Comparison of ENCODE assay signal across 9 cellular contexts in the genomic region with DNA sequence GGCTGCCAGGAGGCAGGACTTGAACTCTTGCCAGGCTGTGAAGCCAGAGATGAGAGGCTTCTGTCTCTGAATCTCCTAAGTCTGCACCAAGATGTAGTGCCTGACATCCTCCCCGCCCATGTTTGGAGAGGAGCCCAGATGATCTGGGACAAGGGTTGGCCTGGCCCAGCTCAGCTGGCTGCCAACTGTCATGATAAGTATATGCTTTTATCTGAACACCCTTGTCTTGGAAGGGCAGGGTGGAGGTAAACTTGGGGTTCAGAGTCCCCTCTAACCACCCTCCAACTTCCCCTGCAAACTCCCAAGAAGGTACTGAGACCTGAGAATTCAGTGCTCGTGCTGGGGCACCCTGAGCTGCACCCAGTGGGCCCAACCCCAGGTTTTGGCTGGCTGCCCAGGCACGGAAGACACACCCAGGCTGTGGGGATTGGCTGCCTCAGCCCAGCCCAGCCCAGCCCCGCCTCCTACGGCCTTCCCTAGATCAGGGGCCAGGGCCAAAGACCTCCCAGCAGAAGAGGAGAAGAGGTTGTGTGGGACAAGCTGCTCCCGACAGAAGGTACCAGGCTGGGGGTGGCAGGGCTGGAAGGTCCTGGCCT. TPM values are rescaled to one million over a fixed set of nuclear protein-coding genes. Genes with fewer than 3 reads are reported as not detected.
A peak's percentile ranks its signal among the peaks of the same experiment; 100 is the strongest.
DNase-seq lines count a peak whose midpoint lies in the region; ATAC-seq, FAIRE-seq and TF ChIP-seq lines count a peak whose summit lies in the region.
"Had no signal": no experiment of that assay in that cellular context is flagged by ENCODE, and none has a peak within 500 bp of the region (broad histone marks: within the 10 kb centered on the region; RNA-seq: fewer than 3 reads in every experiment).

A gene with protein sequence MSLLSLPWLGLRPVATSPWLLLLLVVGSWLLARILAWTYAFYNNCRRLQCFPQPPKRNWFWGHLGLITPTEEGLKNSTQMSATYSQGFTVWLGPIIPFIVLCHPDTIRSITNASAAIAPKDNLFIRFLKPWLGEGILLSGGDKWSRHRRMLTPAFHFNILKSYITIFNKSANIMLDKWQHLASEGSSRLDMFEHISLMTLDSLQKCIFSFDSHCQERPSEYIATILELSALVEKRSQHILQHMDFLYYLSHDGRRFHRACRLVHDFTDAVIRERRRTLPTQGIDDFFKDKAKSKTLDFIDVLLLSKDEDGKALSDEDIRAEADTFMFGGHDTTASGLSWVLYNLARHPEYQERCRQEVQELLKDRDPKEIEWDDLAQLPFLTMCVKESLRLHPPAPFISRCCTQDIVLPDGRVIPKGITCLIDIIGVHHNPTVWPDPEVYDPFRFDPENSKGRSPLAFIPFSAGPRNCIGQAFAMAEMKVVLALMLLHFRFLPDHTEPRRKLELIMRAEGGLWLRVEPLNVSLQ (plus strand): TSS at position 508 of the 596 bp plus-strand sequence. CDS start 443 bp downstream, outside the sequence.

- peaks cover 6% of the 10 kb centered on the region for H3K79me2 ChIP-seq in HepG2 (ENCODE audit: insufficient read depth, low read length)

- H3K9me3 ChIP-seq in HepG2 (ENCODE audit: low read length) (no peaks in the 10 kb centered on the region), transverse colon (no peaks in the 10 kb centered on the region)
- H3K9me3 ChIP-seq: BLaER1 treated with 17β-estradiol and CSF1 and Interleukin-3, amounts not matched to agents 10 nM and 100 nM had no signal

- H3K27ac ChIP-seq in HepG2 (ENCODE audit: extremely low read length, insufficient read depth, low read length): peak within 1 kb of the TSS; percentile 92
- peak within 1 kb of the TSS; percentile 85 to 88 (median 87) for H3K27ac ChIP-seq in transverse colon
- H3K27ac ChIP-seq: BLaER1 treated with 17β-estradiol and CSF1 and Interleukin-3, amounts not matched to agents 10 nM and 100 nM had no signal

- TF ChIP-seq EP300 in HepG2 (IDR thresholded peaks at IDR 0.05; ENCODE audit: low read depth in 2 of 2, low read length in 2 of 2) (no peak), HepG2 (CRISPR knock-in tag; IDR thresholded peaks at IDR 0.05; ENCODE audit: borderline replicate concordance) (no peak; the same call in 1 of the 2 replicates), transverse colon (IDR thresholded peaks at IDR 0.05; ENCODE audit: low read depth) (peak; percentile 19)

- peak; percentile 56 to 77; a peak in 3 of 4 replicates for TF ChIP-seq POLR2A in HepG2 (IDR thresholded peaks at IDR 0.05; ENCODE audit: insufficient read depth in 1 of 2, low read depth in 2 of 2, low read length in 2 of 2)
- peak; percentile 85 for TF ChIP-seq POLR2A in transverse colon (IDR thresholded peaks at IDR 0.05)

- H3K4me1 ChIP-seq in HepG2 (ENCODE audit: insufficient read depth, low read length) (peaks cover 42% of the 10 kb centered on the region), transverse colon (peaks cover 7 to 23% (median 18%) of the 10 kb centered on the region in 4 donors)

- no peak for DNase-seq in activated CD8-positive, alpha-beta memory T cell treated with anti-CD3 and anti-CD28 coated beads, Interleukin-2, amount 10 ng/mL, durations not matched to agents 7 days and 5 days
- DNase-seq in activated CD8-positive, alpha-beta memory T cell treated with anti-CD3 and anti-CD28 coated beads for 24 hours: no peak
- DNase-seq in activated naive CD4-positive, alpha-beta T cell treated with anti-CD3 and anti-CD28 coated beads, Interleukin-2, amount 50 U/mL, for 72 hours (ENCODE audit: low spot score in 2 of 2): no peak
- DNase-seq in HepG2 (ENCODE audit: low spot score) (peak; percentile 76), transverse colon (peak; percentile 96), NCI-H1105 (lab: John Stamatoyannopoulos, UW) (no peak)

- BruUV-seq in HepG2 (replicated peaks; lab: Mats Ljungman, UMichigan): no TSS peak

- H3K9ac ChIP-seq in HepG2 (ENCODE audit: insufficient read depth, low read depth, low read length): peak within 1 kb of the TSS; percentile 51
- H3K9ac ChIP-seq: BLaER1 treated with 17β-estradiol and CSF1 and Interleukin-3, amounts not matched to agents 10 nM and 100 nM had no signal

- CTCF ChIA-PET in activated CD8-positive, alpha-beta memory T cell treated with anti-CD3 and anti-CD28 coated beads, Interleukin-2, amount 10 ng/mL, durations not matched to agents 7 days and 5 days (lab: Charles Lee): no interaction called here
- CTCF ChIA-PET in HepG2 (lab: Yijun Ruan, JAX; ENCODE audit: low intra/inter-chr PET ratio, low total read pairs): interaction anchor here (1.4 kb wide), 1 partner anchor 44 kb away, joined by 3 read pairs; no protein-coding TSS in a partner anchor

- H3K4me2 ChIP-seq in HepG2 (ENCODE audit: low read depth, low read length): peak within 1 kb of the TSS; percentile 93
- H3K4me2 ChIP-seq: BLaER1 treated with 17β-estradiol and CSF1 and Interleukin-3, amounts not matched to agents 10 nM and 100 nM had no signal

- peaks cover 5% of the 10 kb centered on the region for H3K9me3 Mint-ChIP-seq in activated CD8-positive, alpha-beta memory T cell treated with anti-CD3 and anti-CD28 coated beads, Interleukin-2, amount 10 ng/mL, durations not matched to agents 7 days and 5 days (ENCODE audit: low read depth)
- peaks cover 17 to 18% of the 10 kb centered on the region in 2 donors for H3K9me3 Mint-ChIP-seq in activated naive CD4-positive, alpha-beta T cell treated with anti-CD3 and anti-CD28 coated beads, Interleukin-2, amount 50 U/mL, for 72 hours

- H2AFZ ChIP-seq in HepG2 (ENCODE audit: low read length): no peak within 1 kb of the TSS

- peak within 1 kb of the TSS; percentile 52 to 70 (median 69) for H3K4me3 ChIP-seq in HepG2 (replicated peaks in 1 of 3; ENCODE audit: insufficient read depth in 1 of 3, low read depth in 2 of 3, low read length in 3 of 3)
- peak within 1 kb of the TSS in 3 of 4 donors; percentile 18 to 47 (median 22) for H3K4me3 ChIP-seq in transverse colon
- H3K4me3 ChIP-seq: BLaER1 treated with 17β-estradiol and CSF1 and Interleukin-3, amounts not matched to agents 10 nM and 100 nM had no signal

- no peaks in the 10 kb centered on the region for H3K27me3 Mint-ChIP-seq in activated CD8-positive, alpha-beta memory T cell treated with anti-CD3 and anti-CD28 coated beads, Interleukin-2, amount 10 ng/mL, durations not matched to agents 7 days and 5 days

- peak; percentile 75 for FAIRE-seq in HepG2 (lab: Jason Lieb, UNC)

- H3K36me3 Mint-ChIP-seq in activated CD8-positive, alpha-beta memory T cell treated with anti-CD3 and anti-CD28 coated beads, Interleukin-2, amount 10 ng/mL, durations not matched to agents 7 days and 5 days: no peaks in the 10 kb centered on the region
- H3K36me3 Mint-ChIP-seq in activated naive CD4-positive, alpha-beta T cell treated with anti-CD3 and anti-CD28 coated beads, Interleukin-2, amount 50 U/mL, for 72 hours: peaks cover 0 to 4% of the 10 kb centered on the region in 2 donors

- TF ChIP-seq RAD21 in HepG2 (CRISPR knock-in tag; IDR thresholded peaks at IDR 0.05): no peak

- H3K27me3 ChIP-seq in HepG2 (ENCODE audit: control insufficient read depth in 1 of 2, insufficient read depth in 2 of 2, low read length in 2 of 2): no peaks in the 10 kb centered on the region
- H3K27me3 ChIP-seq in transverse colon: no peaks in the 10 kb centered on the region
- H3K27me3 ChIP-seq: BLaER1 treated with 17β-estradiol and CSF1 and Interleukin-3, amounts not matched to agents 10 nM and 100 nM had no signal

- intact Hi-C loops in HepG2 (cut with micrococcal nuclease; ENCODE audit: unreplicated experiment) (loop anchor here (2.0 to 5.0 kb wide), 2 partner anchors 32 to 40 kb away; a partner anchor contains a TSS), transverse colon (cut with DNase I; ENCODE audit: low total_unique reads) (no loop called here)

- in situ Hi-C loops in HepG2 (cut with HindIII; ENCODE audit: extremely low pct_ligation_motif_present, low pct_unique_long_range_greater_than_20kb) (no loop called here), transverse colon (cut with MboI; ENCODE audit: low pct_ligation_motif_present in 1 of 4, low pct_unique_long_range_greater_than_20kb in 1 of 4, low sequenced_read_pairs in 3 of 4) (loop anchor here in 1 of 4 donors (5.0 kb wide), 1 partner anchor 105 kb away; no protein-coding TSS in a partner anchor)

- ATAC-seq in activated CD8-positive, alpha-beta memory T cell treated with anti-CD3 and anti-CD28 coated beads, Interleukin-2, amount 10 ng/mL, durations not matched to agents 7 days and 5 days: peak; percentile 23
- ATAC-seq in activated naive CD4-positive, alpha-beta T cell treated with anti-CD3 and anti-CD28 coated beads, Interleukin-2, amount 50 U/mL, for 72 hours: peak; percentile 28 to 40
- ATAC-seq in HepG2: peak; percentile 86
- no peak for ATAC-seq in HG03354 (IDR thresholded peaks at IDR 0.05; ENCODE audit: poor library complexity, severe bottlenecking, unreplicated experiment)
- ATAC-seq in HG02759 (IDR thresholded peaks at IDR 0.05; ENCODE audit: unreplicated experiment): no peak

- H3K4me1 Mint-ChIP-seq in activated CD8-positive, alpha-beta memory T cell treated with anti-CD3 and anti-CD28 coated beads, Interleukin-2, amount 10 ng/mL, durations not matched to agents 7 days and 5 days: peaks cover 2% of the 10 kb centered on the region

- TF ChIP-seq CTCF in HepG2 (CRISPR knock-in tag; IDR thresholded peaks at IDR 0.05) (no peak), transverse colon (IDR thresholded peaks at IDR 0.05) (no peak)

- H4K20me1 ChIP-seq in HepG2 (ENCODE audit: insufficient read depth, low read length): no peaks in the 10 kb centered on the region
- H4K20me1 ChIP-seq: BLaER1 treated with 17β-estradiol and CSF1 and Interleukin-3, amounts not matched to agents 10 nM and 100 nM had no signal

- no peaks in the 10 kb centered on the region for H3K36me3 ChIP-seq in HepG2 (replicated peaks in 1 of 2; ENCODE audit: control insufficient read depth in 1 of 2, insufficient read depth in 2 of 2, low read length in 2 of 2)
- no peaks in the 10 kb centered on the region for H3K36me3 ChIP-seq in transverse colon
- H3K36me3 ChIP-seq: BLaER1 treated with 17β-estradiol and CSF1 and Interleukin-3, amounts not matched to agents 10 nM and 100 nM had no signal

- H3K27ac Mint-ChIP-seq in activated CD8-positive, alpha-beta memory T cell treated with anti-CD3 and anti-CD28 coated beads, Interleukin-2, amount 10 ng/mL, durations not matched to agents 7 days and 5 days: no peak within 1 kb of the TSS
- peak within 1 kb of the TSS in 1 of 2 donors; percentile 31 for H3K27ac Mint-ChIP-seq in activated naive CD4-positive, alpha-beta T cell treated with anti-CD3 and anti-CD28 coated beads, Interleukin-2, amount 50 U/mL, for 72 hours

- POLR2A ChIA-PET in HepG2 (lab: Yijun Ruan, JAX): interaction anchor here (1.0 to 3.1 kb wide), 10 partner anchors 9 to 513 kb away, joined by 3 to 68 read pairs (median 6); a partner anchor contains a TSS

- no peak within 1 kb of the TSS for H3K4me3 Mint-ChIP-seq in activated CD8-positive, alpha-beta memory T cell treated with anti-CD3 and anti-CD28 coated beads, Interleukin-2, amount 10 ng/mL, durations not matched to agents 7 days and 5 days

- 1% methylated on average over 6 of the region's 6 CpGs for WGBS in HepG2 (ENCODE audit: low lambda C conversion rate)
- 16% methylated on average over 6 of the region's 6 CpGs; no CpG with 5 or more reads in 1 of the 2 donors for WGBS in transverse colon (ENCODE audit: low coverage in 1 of 2), 2 donors

RNA-seq across cellular contexts. Expression of the gene that starts here (rescaled TPM):
- under 1 TPM in 1 of 2 experiments, not detected in 1; 0.19 TPM for total RNA-seq in activated CD8-positive, alpha-beta memory T cell treated with anti-CD3 and anti-CD28 coated beads, Interleukin-2, amount 10 ng/mL, durations not matched to agents 7 days and 5 days
- total RNA-seq in activated naive CD4-positive, alpha-beta T cell treated with anti-CD3 and anti-CD28 coated beads, Interleukin-2, amount 50 U/mL, for 72 hours: under 1 TPM in 1 of 2 donors, not detected in 1; 0.32 TPM
- total RNA-seq in HepG2 (2016; rRNA removed; fragmentation: Illumina TruSeq; extraction: Trizol): 7.2 and 30.8 TPM in 2 replicates
- total RNA-seq in HepG2 (2016; cell fraction: cytosol; rRNA removed; fragmentation: Illumina TruSeq; extraction: Trizol; ENCODE audit: low read depth): 7.6 and 8.4 TPM in 2 replicates
- 8.4 and 31.2 TPM in 2 replicates for total RNA-seq in HepG2 (2016; cell fraction: insoluble cytoplasmic fraction; rRNA removed; fragmentation: Illumina TruSeq; extraction: Trizol)
- total RNA-seq in HepG2 (2016; cell fraction: membrane; rRNA removed; fragmentation: Illumina TruSeq; extraction: Trizol): 7.5 and 8.0 TPM in 2 replicates
- 58.4 and 69.5 TPM in 2 replicates for total RNA-seq in HepG2 (2016; cell fraction: nucleus; rRNA removed; fragmentation: Illumina TruSeq; extraction: Trizol)
- 29.9 and 47.3 TPM in 2 replicates for polyA plus RNA-seq in HepG2 (2011; rRNA removed)
- 17.8 and 24.8 TPM in 2 replicates for polyA plus RNA-seq in HepG2 (2011; cell fraction: cytosol; rRNA removed)
- polyA plus RNA-seq in HepG2 (2011; cell fraction: nucleus; rRNA removed): 265 and 292 TPM in 2 replicates
- polyA plus RNA-seq in HepG2 (2012): 24.1 and 32.2 TPM in 2 replicates
- polyA plus RNA-seq in HepG2 (2016; cell fraction: cytosol; fragmentation: Illumina TruSeq; extraction: Trizol; ENCODE audit: low read depth): 5.0 and 5.2 TPM in 2 replicates
- 7.9 and 8.8 TPM in 2 replicates for polyA plus RNA-seq in HepG2 (2016; cell fraction: insoluble cytoplasmic fraction; fragmentation: Illumina TruSeq; extraction: Trizol; ENCODE audit: low read depth)
- polyA plus RNA-seq in HepG2 (2016; cell fraction: membrane; fragmentation: Illumina TruSeq; extraction: Trizol; ENCODE audit: low read depth): 6.3 and 6.8 TPM in 2 replicates
- polyA plus RNA-seq in HepG2 (2016; cell fraction: nucleus; fragmentation: Illumina TruSeq; extraction: Trizol; ENCODE audit: insufficient read depth, low read depth): 110 and 117 TPM in 2 replicates
- 30.7 and 43.0 TPM in 2 replicates for polyA minus RNA-seq in HepG2 (2011; rRNA and poly(A)+ RNA removed; ENCODE audit: low replicate concordance)
- 11.0 and 11.8 TPM in 2 replicates for polyA minus RNA-seq in HepG2 (2011; cell fraction: cytosol; rRNA and poly(A)+ RNA removed)
- 81.9 and 132 TPM in 2 replicates for polyA minus RNA-seq in HepG2 (2011; cell fraction: nucleus; rRNA and poly(A)+ RNA removed)
- total RNA-seq in transverse colon: 100 to 1,000 TPM; 229 to 406 (median 273) TPM

Comparison
In these comparisons a context has a peak if more than half of its experiments do, and no peak if none do; other contexts are left out.
1. RNA of the gene that starts here (total RNA-seq): 229 to 406 TPM in transverse colon and 7.2 to 69.5 TPM in HepG2; 0.32 TPM in activated naive CD4-positive, alpha-beta T cell treated with anti-CD3 and anti-CD28 coated beads, Interleukin-2, amount 50 U/mL, for 72 hours and 0.19 TPM in activated CD8-positive, alpha-beta memory T cell treated with anti-CD3 and anti-CD28 coated beads, Interleukin-2, amount 10 ng/mL, durations not matched to agents 7 days and 5 days; every median in the first group is over 4 times any median in the second.
2. Peak in ATAC-seq in activated CD8-positive, alpha-beta memory T cell treated with anti-CD3 and anti-CD28 coated beads, Interleukin-2, amount 10 ng/mL, durations not matched to agents 7 days and 5 days; RNA of the gene not detected or under 1 TPM.
3. Peak in ATAC-seq in activated naive CD4-positive, alpha-beta T cell treated with anti-CD3 and anti-CD28 coated beads, Interleukin-2, amount 50 U/mL, for 72 hours; RNA of the gene not detected or under 1 TPM.
4. DNase-seq: peak in HepG2 (single experiment) and transverse colon (single experiment); none in activated CD8-positive, alpha-beta memory T cell treated with anti-CD3 and anti-CD28 coated beads, Interleukin-2, amount 10 ng/mL, durations not matched to agents 7 days and 5 days (single experiment), activated CD8-positive, alpha-beta memory T cell treated with anti-CD3 and anti-CD28 coated beads for 24 hours (single experiment), activated naive CD4-positive, alpha-beta T cell treated with anti-CD3 and anti-CD28 coated beads, Interleukin-2, amount 50 U/mL, for 72 hours (0 of 2) and NCI-H1105 (single experiment).